Comparison of ENCODE assay signal across 10 cellular contexts in the genomic region with DNA sequence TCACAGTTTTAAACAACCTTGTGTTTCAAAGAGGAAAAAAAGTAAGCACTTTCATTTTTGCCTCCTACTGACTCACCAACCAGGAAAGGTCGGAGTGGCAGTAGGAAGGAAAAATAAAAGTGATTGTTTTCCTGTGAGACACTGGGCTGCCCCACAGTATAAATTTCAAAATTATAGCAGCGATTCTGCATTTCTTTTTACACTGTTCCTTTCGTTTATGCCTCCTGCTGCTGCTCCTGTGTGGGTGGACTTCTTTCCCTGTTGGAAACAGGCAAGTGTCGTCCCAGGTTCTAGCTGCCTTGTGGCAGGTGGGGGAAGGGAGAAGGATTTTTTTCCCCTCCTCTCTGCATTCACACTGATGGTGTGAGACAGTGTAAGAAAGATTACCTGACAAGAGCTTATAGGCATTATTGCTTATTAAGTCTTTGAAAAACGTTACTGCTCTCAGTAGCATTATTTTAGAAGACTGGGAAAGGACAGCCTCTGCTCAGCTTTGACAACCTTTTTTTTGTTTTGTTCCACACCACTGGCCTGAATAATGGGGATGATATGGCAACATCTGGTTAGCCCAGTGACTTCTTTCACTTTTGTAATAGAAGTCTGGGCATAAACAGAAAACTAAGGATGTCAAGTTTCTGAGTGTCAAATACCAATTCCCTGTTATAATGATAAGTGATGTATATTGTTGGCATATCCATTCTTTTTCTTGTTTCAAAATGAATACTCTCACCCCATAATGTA.
DNase-seq lines count a peak whose midpoint lies in the region; ATAC-seq and FAIRE-seq lines count a peak whose summit lies in the region.
"Had no signal": no experiment of that assay in that cellular context is flagged by ENCODE, and none has a peak within 500 bp of the region (broad histone marks: within the 10 kb centered on the region; RNA-seq: fewer than 3 reads in every experiment).

No MANE protein-coding gene starts in this region.

- H3K9me3 Mint-ChIP-seq in activated CD4-positive, alpha-beta T cell treated with anti-CD3 and anti-CD28 coated beads, Interleukin-2, amount 10 ng/mL, durations not matched to agents 24 days and 14 days = peaks cover 7% of the 10 kb centered on the region
- H3K9me3 Mint-ChIP-seq in stimulated activated memory B cell treated with anti-CD40 and anti-IgM and Interleukin-4, amounts not matched to agents 10 μg/mL and 1 μg/mL and 100 μg/mL, for 72 hours = no peaks in the 10 kb centered on the region
- H3K9me3 Mint-ChIP-seq: CD4-positive, alpha-beta T cell had no signal

- intact Hi-C loops in activated CD4-positive, alpha-beta T cell treated with anti-CD3 and anti-CD28 coated beads, Interleukin-2, amount 10 ng/mL, durations not matched to agents 24 days and 14 days (cut with micrococcal nuclease) = loop anchor here (2.0 kb wide), 1 partner anchor 32 kb away; no protein-coding TSS in a partner anchor
- intact Hi-C loops in Right ventricle myocardium superior (cut with DNase I) = no loop called here

- FAIRE-seq in RCC 7860 (lab: Jason Lieb, UNC) = peak; percentile 81

- peaks cover 23% of the 10 kb centered on the region for H3K36me3 Mint-ChIP-seq in activated CD4-positive, alpha-beta T cell treated with anti-CD3 and anti-CD28 coated beads, Interleukin-2, amount 10 ng/mL, durations not matched to agents 24 days and 14 days (ENCODE audit: low read depth)
- H3K36me3 Mint-ChIP-seq in stimulated activated memory B cell treated with anti-CD40 and anti-IgM and Interleukin-4, amounts not matched to agents 10 μg/mL and 1 μg/mL and 100 μg/mL, for 72 hours = peaks cover 9% of the 10 kb centered on the region

- H3K27me3 Mint-ChIP-seq in activated CD4-positive, alpha-beta T cell treated with anti-CD3 and anti-CD28 coated beads, Interleukin-2, amount 10 ng/mL, durations not matched to agents 24 days and 14 days = no peaks in the 10 kb centered on the region
- H3K27me3 Mint-ChIP-seq in stimulated activated memory B cell treated with anti-CD40 and anti-IgM and Interleukin-4, amounts not matched to agents 10 μg/mL and 1 μg/mL and 100 μg/mL, for 72 hours = no peaks in the 10 kb centered on the region
- H3K27me3 Mint-ChIP-seq: CD4-positive, alpha-beta T cell had no signal

- DNase-seq in activated CD4-positive, alpha-beta T cell treated with anti-CD3 and anti-CD28 coated beads, Interleukin-2, amount 10 ng/mL, durations not matched to agents 24 days and 14 days = no peak
- no peak for DNase-seq in activated CD4-positive, alpha-beta T cell treated with anti-CD3 and anti-CD28 coated beads, Interleukin-2, amount 50 U/mL, for 1 hour
- DNase-seq in RCC 7860 (ENCODE audit: low spot score) (peak; percentile 39), Right ventricle myocardium superior (no peak), superior temporal gyrus (ENCODE audit: extremely low spot score) (no peak)
- DNase-seq in stimulated activated naive CD8-positive, alpha-beta T cell treated with anti-CD3 and anti-CD28 coated beads, Interleukin-15, Interleukin-2, amounts not matched to agents 100 U/mL and 50 U/mL, for 24 hours = no peak
- no peak for DNase-seq in effector CD4-positive, alpha-beta T cell
- DNase-seq: CD4-positive, alpha-beta T cell; NCI-H1694 treated with DMSO at 0.1 percent for 48 hours had no signal

- peak; percentile 30 for ATAC-seq in Right ventricle myocardium superior (ENCODE audit: poor library complexity)
- ATAC-seq in stimulated activated naive CD8-positive, alpha-beta T cell treated with anti-CD3 and anti-CD28 coated beads, Interleukin-15, Interleukin-2, amounts not matched to agents 100 U/mL and 50 U/mL, for 24 hours = peak; percentile 81
- ATAC-seq in stimulated activated memory B cell treated with anti-CD40 and anti-IgM and Interleukin-4, amounts not matched to agents 10 μg/mL and 1 μg/mL and 100 μg/mL, for 72 hours = no peak

- peaks cover 14% of the 10 kb centered on the region for H3K4me1 Mint-ChIP-seq in activated CD4-positive, alpha-beta T cell treated with anti-CD3 and anti-CD28 coated beads, Interleukin-2, amount 10 ng/mL, durations not matched to agents 24 days and 14 days
- H3K4me1 Mint-ChIP-seq in stimulated activated memory B cell treated with anti-CD40 and anti-IgM and Interleukin-4, amounts not matched to agents 10 μg/mL and 1 μg/mL and 100 μg/mL, for 72 hours = peaks cover 22% of the 10 kb centered on the region

- H3K4me3 Mint-ChIP-seq in activated CD4-positive, alpha-beta T cell treated with anti-CD3 and anti-CD28 coated beads, Interleukin-2, amount 10 ng/mL, durations not matched to agents 24 days and 14 days = peak overlapping the region; percentile 49
- H3K4me3 Mint-ChIP-seq in stimulated activated memory B cell treated with anti-CD40 and anti-IgM and Interleukin-4, amounts not matched to agents 10 μg/mL and 1 μg/mL and 100 μg/mL, for 72 hours = no peak overlapping the region
- H3K4me3 Mint-ChIP-seq: CD4-positive, alpha-beta T cell had no signal

- H3K27ac Mint-ChIP-seq in activated CD4-positive, alpha-beta T cell treated with anti-CD3 and anti-CD28 coated beads, Interleukin-2, amount 10 ng/mL, durations not matched to agents 24 days and 14 days = peak overlapping the region; percentile 73
- H3K27ac Mint-ChIP-seq in stimulated activated memory B cell treated with anti-CD40 and anti-IgM and Interleukin-4, amounts not matched to agents 10 μg/mL and 1 μg/mL and 100 μg/mL, for 72 hours = no peak overlapping the region
- H3K27ac Mint-ChIP-seq: CD4-positive, alpha-beta T cell had no signal
